In the genomic region with DNA sequence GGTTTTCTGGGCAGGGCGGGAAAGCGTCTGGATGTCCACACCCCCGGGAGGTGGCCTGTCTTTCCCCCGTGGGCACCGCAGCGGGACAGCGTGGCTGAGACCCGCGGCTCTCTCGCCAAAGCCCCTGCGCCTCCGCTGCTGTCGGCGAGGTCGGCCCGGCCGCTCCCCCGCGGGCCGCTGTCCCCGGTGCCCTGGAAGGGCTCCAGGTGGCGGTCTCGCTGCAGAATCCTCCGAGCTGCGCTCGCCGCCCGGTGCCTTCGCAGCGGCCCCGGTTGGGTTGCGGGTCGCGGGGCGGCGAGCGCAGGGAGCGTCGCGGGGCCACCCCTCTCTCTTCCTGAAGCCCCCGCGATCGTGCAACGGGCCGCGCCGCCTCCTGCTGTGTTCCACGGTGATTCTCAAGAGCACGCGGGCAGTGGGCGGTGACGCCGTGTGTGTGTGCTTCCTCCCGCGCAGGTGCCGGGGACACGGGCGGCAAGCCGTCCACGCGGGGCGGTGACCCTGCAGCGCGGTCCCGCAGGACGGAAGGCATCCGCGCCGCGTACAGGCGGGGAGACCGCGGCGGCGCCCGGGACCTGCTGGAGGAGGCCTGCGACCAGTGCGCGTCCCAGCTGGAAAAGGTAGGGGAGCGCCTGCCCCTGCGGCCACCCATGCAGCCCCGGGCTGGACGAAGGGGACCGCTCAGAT, we compare ENCODE assay signal across 12 cellular contexts. TPM values are rescaled to one million over a fixed set of nuclear protein-coding genes. Genes with fewer than 3 reads are reported as not detected.
DNase-seq lines count a peak whose midpoint lies in the region; FAIRE-seq and TF ChIP-seq lines count a peak whose summit lies in the region.
"Had no signal": no experiment of that assay in that cellular context is flagged by ENCODE, and none has a peak within 500 bp of the region (broad histone marks: within the 10 kb centered on the region; RNA-seq: fewer than 3 reads in every experiment).

No MANE protein-coding gene starts in this region.

- H3K4me1 ChIP-seq in iPS-18a (ENCODE audit: control insufficient read depth, low read depth, low read length) (peaks cover 14% of the 10 kb centered on the region), rectal smooth muscle tissue (ENCODE audit: control insufficient read depth, insufficient read depth, low read length) (no peaks in the 10 kb centered on the region)
- H3K4me1 ChIP-seq in CD8-positive, alpha-beta memory T cell (ENCODE audit: insufficient read depth, low read length), result no peaks in the 10 kb centered on the region

- H3K27ac ChIP-seq in brain microvascular endothelial cell, result no peak overlapping the region
- no peak overlapping the region for H3K27ac ChIP-seq in iPS-18a (ENCODE audit: low read length)
- no peak overlapping the region for H3K27ac ChIP-seq in rectal smooth muscle tissue (ENCODE audit: low read depth, low read length)
- no peak overlapping the region for H3K27ac ChIP-seq in CD8-positive, alpha-beta memory T cell (ENCODE audit: low read depth, low read length)

- no peaks in the 10 kb centered on the region for H3K36me3 Mint-ChIP-seq in CD8-positive, alpha-beta memory T cell

- no peak overlapping the region for H3K27ac Mint-ChIP-seq in CD8-positive, alpha-beta memory T cell
- H3K27ac Mint-ChIP-seq: activated T-helper 1 cell treated with anti-CD3 and anti-CD28 coated beads, Interleukin-12 subunit alpha, Interleukin-12 subunit beta, Interleukin-2, Interleukin-4 antibody, amounts not matched to agents 30 ng/mL and 10 ng/mL and 1 ng/mL, durations not matched to agents 14 hours and 24 hours and 36 hours had no signal

- no peaks in the 10 kb centered on the region for H3K9me3 ChIP-seq in iPS-18a (ENCODE audit: control insufficient read depth, low read depth, low read length)
- H3K9me3 ChIP-seq in CD8-positive, alpha-beta memory T cell (ENCODE audit: low read length), result no peaks in the 10 kb centered on the region

- H3K36me3 ChIP-seq in brain microvascular endothelial cell (replicated peaks) (no peaks in the 10 kb centered on the region), iPS-18a (ENCODE audit: control insufficient read depth, low read depth, low read length) (no peaks in the 10 kb centered on the region), rectal smooth muscle tissue (ENCODE audit: control insufficient read depth, insufficient read depth, low read length) (no peaks in the 10 kb centered on the region)
- no peaks in the 10 kb centered on the region for H3K36me3 ChIP-seq in CD8-positive, alpha-beta memory T cell (ENCODE audit: insufficient read depth, low read length)

- peak; percentile 75 for DNase-seq in GM20000 (ENCODE audit: low spot score)
- no peak for DNase-seq in brain microvascular endothelial cell
- no peak for DNase-seq in cortex of kidney (lab: John Stamatoyannopoulos, UW)
- DNase-seq in CD8-positive, alpha-beta memory T cell, result no peak
- DNase-seq in GM19239 (ENCODE audit: insufficient read length, low spot score), result no peak
- DNase-seq in NCI-H774 (lab: John Stamatoyannopoulos, UW), result no peak
- DNase-seq: DMS153, erythroblast, T-helper 2 cell had no signal

- POLR2A ChIA-PET in CD8-positive, alpha-beta memory T cell (lab: Charles Lee), result no interaction called here

- no peak for FAIRE-seq in GM19239 (lab: Jason Lieb, UNC)

- no peak for TF ChIP-seq CTCF in GM20000 (IDR thresholded peaks at IDR 0.05; ENCODE audit: extremely low read depth, missing control alignments)
- no peak for TF ChIP-seq CTCF in brain microvascular endothelial cell (IDR thresholded peaks at IDR 0.05; ENCODE audit: low read depth, low read length, missing control alignments)

- H3K9ac ChIP-seq in iPS-18a (ENCODE audit: low read length) (no peak overlapping the region), rectal smooth muscle tissue (ENCODE audit: low read length) (no peak overlapping the region)

- H3K4me1 Mint-ChIP-seq in CD8-positive, alpha-beta memory T cell, result peaks cover 0 to 6% (median 5%) of the 10 kb centered on the region in 3 donors

- CTCF ChIA-PET in CD8-positive, alpha-beta memory T cell (lab: Charles Lee), result no interaction called here

- H3K9me3 Mint-ChIP-seq in CD8-positive, alpha-beta memory T cell, result peaks cover 0 to 4% (median 0%) of the 10 kb centered on the region in 5 donors
- H3K9me3 Mint-ChIP-seq: activated T-helper 1 cell treated with anti-CD3 and anti-CD28 coated beads, Interleukin-12 subunit alpha, Interleukin-12 subunit beta, Interleukin-2, Interleukin-4 antibody, amounts not matched to agents 30 ng/mL and 10 ng/mL and 1 ng/mL, durations not matched to agents 14 hours and 24 hours and 36 hours had no signal

- no peak overlapping the region for H3K4me3 Mint-ChIP-seq in CD8-positive, alpha-beta memory T cell
- H3K4me3 Mint-ChIP-seq: activated T-helper 1 cell treated with anti-CD3 and anti-CD28 coated beads, Interleukin-12 subunit alpha, Interleukin-12 subunit beta, Interleukin-2, Interleukin-4 antibody, amounts not matched to agents 30 ng/mL and 10 ng/mL and 1 ng/mL, durations not matched to agents 14 hours and 24 hours and 36 hours had no signal

- peaks cover 22% of the 10 kb centered on the region for H3K27me3 ChIP-seq in brain microvascular endothelial cell (replicated peaks)
- H3K27me3 ChIP-seq in iPS-18a (ENCODE audit: control insufficient read depth, insufficient read depth, low read length), result peaks cover 57% of the 10 kb centered on the region
- no peaks in the 10 kb centered on the region for H3K27me3 ChIP-seq in rectal smooth muscle tissue (ENCODE audit: control insufficient read depth, insufficient read depth, low read length)
- peaks cover 24% of the 10 kb centered on the region for H3K27me3 ChIP-seq in CD8-positive, alpha-beta memory T cell (ENCODE audit: insufficient read depth, low read length, poor library complexity, severe bottlenecking)

- peaks cover 37 to 74% of the 10 kb centered on the region in 2 donors for H3K27me3 Mint-ChIP-seq in CD8-positive, alpha-beta memory T cell

- in situ Hi-C loops in brain microvascular endothelial cell (cut with HindIII; ENCODE audit: low pct_ligation_motif_present, low sequenced_read_pairs), result no loop called here

- H3K4me3 ChIP-seq in brain microvascular endothelial cell (ENCODE audit: low read depth, low read length) (peak overlapping the region; percentile 53), iPS-18a (ENCODE audit: low read length) (peak overlapping the region; percentile 55), rectal smooth muscle tissue (ENCODE audit: low read length) (peak overlapping the region; percentile 57)
- no peak overlapping the region for H3K4me3 ChIP-seq in CD8-positive, alpha-beta memory T cell (ENCODE audit: low read length)

RNA-seq across cellular contexts. Expression of a gene that starts 54.3 kb away (rescaled TPM):
- under 1 TPM; 0.31 to 0.79 TPM for total RNA-seq in CD8-positive, alpha-beta memory T cell
- not detected for polyA plus RNA-seq in CD8-positive, alpha-beta memory T cell
